Comparison of ENCODE assay signal across 2 cellular contexts in genomic region chr4:76310683-76311082, GRCh38.
TF ChIP-seq lines count a peak whose summit lies in the region.

No MANE protein-coding gene starts in this region.

TF ChIP-seq in HEK293, 187 proteins besides CTCF, POLR2A, EP300 and RAD21:
- no peak for TF ChIP-seq ZNF548 (tag by site-specific recombination; IDR thresholded peaks at IDR 0.05)
- TF ChIP-seq ZNF398 (tag by site-specific recombination; IDR thresholded peaks at IDR 0.05) = no peak
- no peak for TF ChIP-seq PRDM6 (tag by site-specific recombination; IDR thresholded peaks at IDR 0.05)
- no peak for TF ChIP-seq ZNF23 (tag by site-specific recombination; IDR thresholded peaks at IDR 0.05; ENCODE audit: borderline replicate concordance)
- peak; percentile 45 for TF ChIP-seq PRDM10 (tag by site-specific recombination; IDR thresholded peaks at IDR 0.05)

TF ChIP-seq in K562, 482 proteins besides CTCF, POLR2A, EP300 and RAD21:
- TF ChIP-seq, protein P1, sequence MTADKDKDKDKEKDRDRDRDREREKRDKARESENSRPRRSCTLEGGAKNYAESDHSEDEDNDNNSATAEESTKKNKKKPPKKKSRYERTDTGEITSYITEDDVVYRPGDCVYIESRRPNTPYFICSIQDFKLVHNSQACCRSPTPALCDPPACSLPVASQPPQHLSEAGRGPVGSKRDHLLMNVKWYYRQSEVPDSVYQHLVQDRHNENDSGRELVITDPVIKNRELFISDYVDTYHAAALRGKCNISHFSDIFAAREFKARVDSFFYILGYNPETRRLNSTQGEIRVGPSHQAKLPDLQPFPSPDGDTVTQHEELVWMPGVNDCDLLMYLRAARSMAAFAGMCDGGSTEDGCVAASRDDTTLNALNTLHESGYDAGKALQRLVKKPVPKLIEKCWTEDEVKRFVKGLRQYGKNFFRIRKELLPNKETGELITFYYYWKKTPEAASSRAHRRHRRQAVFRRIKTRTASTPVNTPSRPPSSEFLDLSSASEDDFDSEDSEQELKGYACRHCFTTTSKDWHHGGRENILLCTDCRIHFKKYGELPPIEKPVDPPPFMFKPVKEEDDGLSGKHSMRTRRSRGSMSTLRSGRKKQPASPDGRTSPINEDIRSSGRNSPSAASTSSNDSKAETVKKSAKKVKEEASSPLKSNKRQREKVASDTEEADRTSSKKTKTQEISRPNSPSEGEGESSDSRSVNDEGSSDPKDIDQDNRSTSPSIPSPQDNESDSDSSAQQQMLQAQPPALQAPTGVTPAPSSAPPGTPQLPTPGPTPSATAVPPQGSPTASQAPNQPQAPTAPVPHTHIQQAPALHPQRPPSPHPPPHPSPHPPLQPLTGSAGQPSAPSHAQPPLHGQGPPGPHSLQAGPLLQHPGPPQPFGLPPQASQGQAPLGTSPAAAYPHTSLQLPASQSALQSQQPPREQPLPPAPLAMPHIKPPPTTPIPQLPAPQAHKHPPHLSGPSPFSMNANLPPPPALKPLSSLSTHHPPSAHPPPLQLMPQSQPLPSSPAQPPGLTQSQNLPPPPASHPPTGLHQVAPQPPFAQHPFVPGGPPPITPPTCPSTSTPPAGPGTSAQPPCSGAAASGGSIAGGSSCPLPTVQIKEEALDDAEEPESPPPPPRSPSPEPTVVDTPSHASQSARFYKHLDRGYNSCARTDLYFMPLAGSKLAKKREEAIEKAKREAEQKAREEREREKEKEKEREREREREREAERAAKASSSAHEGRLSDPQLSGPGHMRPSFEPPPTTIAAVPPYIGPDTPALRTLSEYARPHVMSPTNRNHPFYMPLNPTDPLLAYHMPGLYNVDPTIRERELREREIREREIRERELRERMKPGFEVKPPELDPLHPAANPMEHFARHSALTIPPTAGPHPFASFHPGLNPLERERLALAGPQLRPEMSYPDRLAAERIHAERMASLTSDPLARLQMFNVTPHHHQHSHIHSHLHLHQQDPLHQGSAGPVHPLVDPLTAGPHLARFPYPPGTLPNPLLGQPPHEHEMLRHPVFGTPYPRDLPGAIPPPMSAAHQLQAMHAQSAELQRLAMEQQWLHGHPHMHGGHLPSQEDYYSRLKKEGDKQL (CRISPR knock-in tag; IDR thresholded peaks at IDR 0.05; ENCODE audit: borderline replicate concordance) = no peak
- TF ChIP-seq RBBP5 (IDR thresholded peaks at IDR 0.05; ENCODE audit: borderline replicate concordance, insufficient read depth, low read length, poor library complexity, severe bottlenecking) (no peak), PRDM10 (IDR thresholded peaks at IDR 0.05; ENCODE audit: partially characterized antibody) (peak; percentile 44), DMBX1 (CRISPR knock-in tag; IDR thresholded peaks at IDR 0.05; ENCODE audit: borderline replicate concordance) (no peak), RFX7 (CRISPR knock-in tag; IDR thresholded peaks at IDR 0.05) (no peak), DDX20 (tag; IDR thresholded peaks at IDR 0.05; ENCODE audit: low read depth) (no peak)
- TF ChIP-seq, protein P2, sequence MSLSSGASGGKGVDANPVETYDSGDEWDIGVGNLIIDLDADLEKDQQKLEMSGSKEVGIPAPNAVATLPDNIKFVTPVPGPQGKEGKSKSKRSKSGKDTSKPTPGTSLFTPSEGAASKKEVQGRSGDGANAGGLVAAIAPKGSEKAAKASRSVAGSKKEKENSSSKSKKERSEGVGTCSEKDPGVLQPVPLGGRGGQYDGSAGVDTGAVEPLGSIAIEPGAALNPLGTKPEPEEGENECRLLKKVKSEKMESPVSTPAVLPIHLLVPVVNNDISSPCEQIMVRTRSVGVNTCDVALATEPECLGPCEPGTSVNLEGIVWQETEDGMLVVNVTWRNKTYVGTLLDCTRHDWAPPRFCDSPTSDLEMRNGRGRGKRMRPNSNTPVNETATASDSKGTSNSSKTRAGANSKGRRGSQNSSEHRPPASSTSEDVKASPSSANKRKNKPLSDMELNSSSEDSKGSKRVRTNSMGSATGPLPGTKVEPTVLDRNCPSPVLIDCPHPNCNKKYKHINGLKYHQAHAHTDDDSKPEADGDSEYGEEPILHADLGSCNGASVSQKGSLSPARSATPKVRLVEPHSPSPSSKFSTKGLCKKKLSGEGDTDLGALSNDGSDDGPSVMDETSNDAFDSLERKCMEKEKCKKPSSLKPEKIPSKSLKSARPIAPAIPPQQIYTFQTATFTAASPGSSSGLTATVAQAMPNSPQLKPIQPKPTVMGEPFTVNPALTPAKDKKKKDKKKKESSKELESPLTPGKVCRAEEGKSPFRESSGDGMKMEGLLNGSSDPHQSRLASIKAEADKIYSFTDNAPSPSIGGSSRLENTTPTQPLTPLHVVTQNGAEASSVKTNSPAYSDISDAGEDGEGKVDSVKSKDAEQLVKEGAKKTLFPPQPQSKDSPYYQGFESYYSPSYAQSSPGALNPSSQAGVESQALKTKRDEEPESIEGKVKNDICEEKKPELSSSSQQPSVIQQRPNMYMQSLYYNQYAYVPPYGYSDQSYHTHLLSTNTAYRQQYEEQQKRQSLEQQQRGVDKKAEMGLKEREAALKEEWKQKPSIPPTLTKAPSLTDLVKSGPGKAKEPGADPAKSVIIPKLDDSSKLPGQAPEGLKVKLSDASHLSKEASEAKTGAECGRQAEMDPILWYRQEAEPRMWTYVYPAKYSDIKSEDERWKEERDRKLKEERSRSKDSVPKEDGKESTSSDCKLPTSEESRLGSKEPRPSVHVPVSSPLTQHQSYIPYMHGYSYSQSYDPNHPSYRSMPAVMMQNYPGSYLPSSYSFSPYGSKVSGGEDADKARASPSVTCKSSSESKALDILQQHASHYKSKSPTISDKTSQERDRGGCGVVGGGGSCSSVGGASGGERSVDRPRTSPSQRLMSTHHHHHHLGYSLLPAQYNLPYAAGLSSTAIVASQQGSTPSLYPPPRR (CRISPR knock-in tag; IDR thresholded peaks at IDR 0.05; ENCODE audit: borderline replicate concordance) = no peak
TF ChIP-seq in K562: peak in this region for 1.
